Comparison of ENCODE assay signal across 8 cellular contexts in genomic region chr12:52050771-52051541, GRCh38. TPM values are rescaled to one million over a fixed set of nuclear protein-coding genes. Genes with fewer than 3 reads are reported as not detected.
A peak's percentile ranks its signal among the peaks of the same experiment; 100 is the strongest.
DNase-seq lines count a peak whose midpoint lies in the region; ATAC-seq lines count a peak whose summit lies in the region.

NR4A1 (plus strand) TSS chr12:52051442; CDS start chr12:52054329, 2,887 bp downstream.

- H3K9me3 Mint-ChIP-seq in activated T-cell treated with anti-CD3 and anti-CD28 coated beads, Interleukin-2, amount 50 U/mL, for 4 hours: no peaks in the 10 kb centered on the region

- peak; percentile 70 for ATAC-seq in GM21367 (IDR thresholded peaks at IDR 0.05; ENCODE audit: unreplicated experiment)
- peak; percentile 91 to 94 for ATAC-seq in activated T-cell treated with anti-CD3 and anti-CD28 coated beads, Interleukin-2, amount 50 U/mL, for 4 hours
- ATAC-seq in esophagus mucosa: peak; percentile 88

- H3K27me3 Mint-ChIP-seq in activated T-cell treated with anti-CD3 and anti-CD28 coated beads, Interleukin-2, amount 50 U/mL, for 4 hours (ENCODE audit: low read depth): no peaks in the 10 kb centered on the region

- H3K4me1 Mint-ChIP-seq in activated T-cell treated with anti-CD3 and anti-CD28 coated beads, Interleukin-2, amount 50 U/mL, for 4 hours (ENCODE audit: low read depth): peaks cover 37% of the 10 kb centered on the region

- DNase-seq in D341Med (ENCODE audit: low spot score): peak; percentile 98
- peak in 65 of 76 experiments; percentile 10 to 88 (median 65) for DNase-seq in HUDEP-2 (lab: John Stamatoyannopoulos, UW; ENCODE audit: unreplicated experiment in 76 of 76)
- DNase-seq in OCI-M1 (lab: John Stamatoyannopoulos, UW): peak; percentile 85
- DNase-seq in activated T-cell treated with anti-CD3 and anti-CD28 coated beads, Interleukin-2, amount 50 U/mL, for 4 hours: peak; percentile 100
- DNase-seq in myocyte (ENCODE audit: low read depth): peak; percentile 93
- DNase-seq in stimulated activated CD8-positive, alpha-beta memory T cell treated with anti-CD3 and anti-CD28 coated beads, Interleukin-7, amount 100 ng/mL, for 4 hours (ENCODE audit: low read depth in 2 of 2): peak; percentile 97 to 100

- peak within 1 kb of the TSS; percentile 97 for H3K4me3 Mint-ChIP-seq in activated T-cell treated with anti-CD3 and anti-CD28 coated beads, Interleukin-2, amount 50 U/mL, for 4 hours

- H3K36me3 Mint-ChIP-seq in activated T-cell treated with anti-CD3 and anti-CD28 coated beads, Interleukin-2, amount 50 U/mL, for 4 hours (ENCODE audit: insufficient read depth): peaks cover 3% of the 10 kb centered on the region

RNA-seq across cellular contexts. Expression of gene NR4A1, which starts in this region (rescaled TPM):
- 10 to 100 TPM; 26.0 to 34.5 (median 31.3) TPM for total RNA-seq in activated T-cell treated with anti-CD3 and anti-CD28 coated beads, Interleukin-2, amount 50 U/mL, for 4 hours
- total RNA-seq in esophagus mucosa (2.0 TPM), myocyte (3.4 and 5.5 TPM in 2 replicates)
- polyA plus RNA-seq in myocyte (2012): 2.7 TPM

Comparison
In these comparisons a context has a peak if more than half of its experiments do, and no peak if none do; other contexts are left out.
1. Peak in every context shown above with its lines: DNase-seq and ATAC-seq.